ENCODE assay signal across 30 cellular contexts in genomic region chr3:41140242-41140641, GRCh38.
"Had no signal": no experiment of that assay in that cellular context is flagged by ENCODE, and none has a peak within 500 bp of the region (broad histone marks: within the 10 kb centered on the region; RNA-seq: fewer than 3 reads in every experiment).

No MANE protein-coding gene starts in this region.

- H3K36me3 ChIP-seq: brain microvascular endothelial cell, breast epithelium had no signal

- H3K27me3 ChIP-seq: body of pancreas, brain microvascular endothelial cell, breast epithelium had no signal

- H3K9me3 ChIP-seq: body of pancreas, breast epithelium had no signal

- ATAC-seq: activated CD4-positive, alpha-beta T cell treated with anti-CD3 and anti-CD28 coated beads for 36 hours; activated CD8-positive, alpha-beta memory T cell treated with anti-CD3 and anti-CD28 coated beads, Interleukin-2, amount 10 ng/mL, durations not matched to agents 7 days and 5 days; activated CD8-positive, alpha-beta T cell treated with anti-CD3 and anti-CD28 coated beads, Interleukin-2, amount 10 ng/mL, durations not matched to agents 7 days and 5 days; activated naive CD8-positive, alpha-beta T cell treated with anti-CD3 and anti-CD28 coated beads, Interleukin-2, amount 50 U/mL, for 24 hours; body of pancreas had no signal

- FAIRE-seq: astrocyte, TTC549 had no signal

- DNase-seq: activated B cell treated with CpG ODN at 0.5 μM for 24 hours; activated CD4-positive, alpha-beta memory T cell treated with anti-CD3 and anti-CD28 coated beads, Interleukin-2, amount 10 ng/mL, durations not matched to agents 7 days and 5 days; activated CD4-positive, alpha-beta T cell treated with anti-CD3 and anti-CD28 coated beads for 36 hours; activated CD4-positive, alpha-beta T cell treated with anti-CD3 and anti-CD28 coated beads for 48 hours; activated CD4-positive, alpha-beta T cell treated with anti-CD3 and anti-CD28 coated beads, Interleukin-2, amount 10 ng/mL, durations not matched to agents 7 days and 5 days; activated CD4-positive, alpha-beta T cell treated with anti-CD3 and anti-CD28 coated beads, Interleukin-2, amount 50 U/mL, for 48 hours; activated CD4-positive, CD25-positive, alpha-beta regulatory T cell treated with anti-CD3 and anti-CD28 coated beads, Interleukin-2, amount 50 U/mL, for 72 hours; activated CD8-positive, alpha-beta memory T cell treated with anti-CD3 and anti-CD28 coated beads for 24 hours; activated CD8-positive, alpha-beta memory T cell treated with anti-CD3 and anti-CD28 coated beads, Interleukin-2, amount 10 ng/mL, durations not matched to agents 7 days and 5 days; activated CD8-positive, alpha-beta memory T cell treated with anti-CD3 and anti-CD28 coated beads, Interleukin-2, amount 50 U/mL, for 48 hours; activated CD8-positive, alpha-beta T cell treated with anti-CD3 and anti-CD28 coated beads, Interleukin-2, amount 10 ng/mL, durations not matched to agents 7 days and 5 days; activated effector memory CD4-positive, alpha-beta T cell treated with Interleukin-2 at 50 U/mL for 16 hours; activated gamma-delta T cell; activated naive CD4-positive, alpha-beta T cell treated with anti-CD3 and anti-CD28 coated beads, Interleukin-2, amount 10 ng/mL, durations not matched to agents 7 days and 5 days; activated naive CD4-positive, alpha-beta T cell treated with Interleukin-2 at 50 U/mL for 16 hours; activated naive CD8-positive, alpha-beta T cell treated with anti-CD3 and anti-CD28 coated beads, Interleukin-2, amount 10 ng/mL, durations not matched to agents 7 days and 5 days; activated naive CD8-positive, alpha-beta T cell treated with anti-CD3 and anti-CD28 coated beads, Interleukin-2, amount 50 U/mL, for 24 hours; activated T-cell treated with anti-CD3 and anti-CD28 coated beads, Interleukin-2, amount 50 U/mL, for 24 hours; activated T-cell treated with anti-CD3 and anti-CD28 coated beads, Interleukin-2, amount 50 U/mL, for 48 hours; amniotic stem cell; aorta; body of pancreas; brain microvascular endothelial cell; T-helper 1 cell; T-helper 2 cell; T-helper 9 cell had no signal

- H3K27ac ChIP-seq: body of pancreas, brain microvascular endothelial cell, breast epithelium, VCaP had no signal

- H3K4me1 ChIP-seq: breast epithelium had no signal

- H3K4me3 ChIP-seq: body of pancreas, breast epithelium had no signal
